In the genomic region with DNA sequence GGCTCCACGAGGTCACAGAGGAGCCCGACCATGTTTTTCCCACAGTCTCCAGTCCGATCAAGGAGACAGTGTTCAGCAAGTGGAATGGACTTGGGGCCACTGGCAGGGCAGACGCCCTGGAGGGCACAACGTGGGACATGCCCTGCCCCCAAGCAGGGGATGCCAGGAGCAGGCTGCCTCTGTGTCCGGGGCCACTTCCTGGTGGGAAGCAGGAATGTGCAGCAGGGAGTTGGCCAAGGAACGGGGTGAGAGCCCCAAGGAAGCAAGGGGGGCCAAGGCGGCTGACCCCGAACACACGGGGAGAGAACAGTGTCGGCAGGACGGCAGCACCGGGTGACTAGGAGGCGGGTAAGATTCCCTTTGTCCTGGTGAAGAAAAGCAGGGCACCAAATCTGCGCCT, we compare ENCODE assay signal across 22 cellular contexts.
"Had no signal": no experiment of that assay in that cellular context is flagged by ENCODE, and none has a peak within 500 bp of the region (broad histone marks: within the 10 kb centered on the region; RNA-seq: fewer than 3 reads in every experiment).

No MANE protein-coding gene starts in this region.

- H3K36me3 Mint-ChIP-seq: activated naive CD8-positive, alpha-beta T cell had no signal

- H3K27me3 ChIP-seq: adrenal gland, esophagus squamous epithelium, gastrocnemius medialis, spleen, tibial artery had no signal

- ATAC-seq: activated CD4-positive, alpha-beta T cell treated with anti-CD3 and anti-CD28 coated beads for 36 hours; gastrocnemius medialis; left colon; lower lobe of right lung; naive thymus-derived CD4-positive, alpha-beta T cell; stimulated activated naive CD8-positive, alpha-beta T cell treated with anti-CD3 and anti-CD28 coated beads, Interleukin-15, Interleukin-2, amounts not matched to agents 100 U/mL and 50 U/mL, for 24 hours had no signal

- H3K9me3 ChIP-seq: adrenal gland, esophagus squamous epithelium, gastrocnemius medialis, lower lobe of right lung, spleen, tibial artery had no signal

- H3K4me3 Mint-ChIP-seq: activated CD4-positive, alpha-beta T cell treated with anti-CD3 and anti-CD28 coated beads for 36 hours; activated naive CD8-positive, alpha-beta T cell; activated T-cell treated with anti-CD3 and anti-CD28 coated beads, Interleukin-2, amount 50 U/mL, for 24 hours; naive thymus-derived CD4-positive, alpha-beta T cell; neural crest cell had no signal

- H3K27ac ChIP-seq: adrenal gland, gastrocnemius medialis, lower lobe of right lung, spleen, tibial artery had no signal

- DNase-seq: activated CD4-positive, alpha-beta T cell treated with anti-CD3 and anti-CD28 coated beads for 36 hours; activated CD4-positive, alpha-beta T cell treated with anti-CD3 and anti-CD28 coated beads, Interleukin-2, amount 50 U/mL, for 4 hours; activated CD8-positive, alpha-beta memory T cell treated with anti-CD3 and anti-CD28 coated beads for 24 hours; activated CD8-positive, alpha-beta memory T cell treated with anti-CD3 and anti-CD28 coated beads, Interleukin-2, amount 50 U/mL, for 4 hours; activated naive CD4-positive, alpha-beta T cell; activated T-cell treated with anti-CD3 and anti-CD28 coated beads, Interleukin-2, amount 50 U/mL, for 24 hours; adrenal gland; central memory CD4-positive, alpha-beta T cell; esophagus squamous epithelium; gastrocnemius medialis; islet precursor cell; left colon; lower lobe of right lung; naive thymus-derived CD4-positive, alpha-beta T cell; spleen; stimulated activated CD4-positive, alpha-beta T cell treated with anti-CD3 and anti-CD28 coated beads, Interleukin-4, amount 100 ng/mL, for 1 hour; stimulated activated naive CD8-positive, alpha-beta T cell treated with anti-CD3 and anti-CD28 coated beads, Interleukin-15, Interleukin-2, amounts not matched to agents 100 U/mL and 50 U/mL, for 24 hours; T-helper 1 cell; tibial artery had no signal

- H3K36me3 ChIP-seq: adrenal gland, gastrocnemius medialis had no signal

- H3K9me3 Mint-ChIP-seq: activated T-cell treated with anti-CD3 and anti-CD28 coated beads, Interleukin-2, amount 50 U/mL, for 24 hours; activated T-helper 2 cell treated with anti-CD3 and anti-CD28 coated beads, Interferon-gamma antibody, Interleukin-2, Interleukin-4, amounts not matched to agents 10 μg/mL and 5 μg/mL and 100 μg/mL, durations not matched to agents 14 hours and 24 hours and 36 hours; naive thymus-derived CD4-positive, alpha-beta T cell; neural crest cell had no signal

- H3K4me3 ChIP-seq: adrenal gland, esophagus squamous epithelium, gastrocnemius medialis, lower lobe of right lung, spleen, tibial artery had no signal

- H3K27ac Mint-ChIP-seq: activated CD4-positive, alpha-beta T cell treated with anti-CD3 and anti-CD28 coated beads for 36 hours; activated naive CD8-positive, alpha-beta T cell; activated T-cell treated with anti-CD3 and anti-CD28 coated beads, Interleukin-2, amount 50 U/mL, for 24 hours; activated T-helper 2 cell treated with anti-CD3 and anti-CD28 coated beads, Interferon-gamma antibody, Interleukin-2, Interleukin-4, amounts not matched to agents 10 μg/mL and 5 μg/mL and 100 μg/mL, durations not matched to agents 14 hours and 24 hours and 36 hours had no signal

- H3K27me3 Mint-ChIP-seq: activated CD4-positive, alpha-beta T cell treated with anti-CD3 and anti-CD28 coated beads for 36 hours; activated naive CD8-positive, alpha-beta T cell; activated T-cell treated with anti-CD3 and anti-CD28 coated beads, Interleukin-2, amount 50 U/mL, for 24 hours; naive thymus-derived CD4-positive, alpha-beta T cell had no signal
